In the genomic region with DNA sequence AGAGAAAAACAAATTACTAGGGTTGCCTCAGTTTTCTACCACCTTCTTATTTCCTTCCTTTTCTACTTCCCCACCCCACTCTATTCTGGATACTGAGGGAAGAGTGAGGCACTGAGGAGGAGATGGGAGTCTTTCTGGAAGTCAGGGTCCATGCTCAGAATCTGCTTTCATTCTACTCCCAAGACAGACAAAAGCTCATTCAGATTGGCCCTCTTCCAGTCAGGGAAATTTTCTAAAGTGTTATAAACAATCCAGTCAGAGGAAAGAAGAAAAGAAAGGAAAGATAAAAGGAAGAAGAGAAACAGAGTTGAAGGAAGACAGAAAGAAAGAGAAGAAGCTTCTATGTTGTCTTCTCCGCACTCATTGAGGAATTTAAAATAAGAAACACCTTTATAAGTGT, we compare ENCODE assay signal across 1 cellular context.
TF ChIP-seq lines count a peak whose summit lies in the region.

No MANE protein-coding gene starts in this region.

TF ChIP-seq in HepG2, 621 proteins besides CTCF, POLR2A, EP300 and RAD21 (continued from another document):
- TF ChIP-seq, protein P1, sequence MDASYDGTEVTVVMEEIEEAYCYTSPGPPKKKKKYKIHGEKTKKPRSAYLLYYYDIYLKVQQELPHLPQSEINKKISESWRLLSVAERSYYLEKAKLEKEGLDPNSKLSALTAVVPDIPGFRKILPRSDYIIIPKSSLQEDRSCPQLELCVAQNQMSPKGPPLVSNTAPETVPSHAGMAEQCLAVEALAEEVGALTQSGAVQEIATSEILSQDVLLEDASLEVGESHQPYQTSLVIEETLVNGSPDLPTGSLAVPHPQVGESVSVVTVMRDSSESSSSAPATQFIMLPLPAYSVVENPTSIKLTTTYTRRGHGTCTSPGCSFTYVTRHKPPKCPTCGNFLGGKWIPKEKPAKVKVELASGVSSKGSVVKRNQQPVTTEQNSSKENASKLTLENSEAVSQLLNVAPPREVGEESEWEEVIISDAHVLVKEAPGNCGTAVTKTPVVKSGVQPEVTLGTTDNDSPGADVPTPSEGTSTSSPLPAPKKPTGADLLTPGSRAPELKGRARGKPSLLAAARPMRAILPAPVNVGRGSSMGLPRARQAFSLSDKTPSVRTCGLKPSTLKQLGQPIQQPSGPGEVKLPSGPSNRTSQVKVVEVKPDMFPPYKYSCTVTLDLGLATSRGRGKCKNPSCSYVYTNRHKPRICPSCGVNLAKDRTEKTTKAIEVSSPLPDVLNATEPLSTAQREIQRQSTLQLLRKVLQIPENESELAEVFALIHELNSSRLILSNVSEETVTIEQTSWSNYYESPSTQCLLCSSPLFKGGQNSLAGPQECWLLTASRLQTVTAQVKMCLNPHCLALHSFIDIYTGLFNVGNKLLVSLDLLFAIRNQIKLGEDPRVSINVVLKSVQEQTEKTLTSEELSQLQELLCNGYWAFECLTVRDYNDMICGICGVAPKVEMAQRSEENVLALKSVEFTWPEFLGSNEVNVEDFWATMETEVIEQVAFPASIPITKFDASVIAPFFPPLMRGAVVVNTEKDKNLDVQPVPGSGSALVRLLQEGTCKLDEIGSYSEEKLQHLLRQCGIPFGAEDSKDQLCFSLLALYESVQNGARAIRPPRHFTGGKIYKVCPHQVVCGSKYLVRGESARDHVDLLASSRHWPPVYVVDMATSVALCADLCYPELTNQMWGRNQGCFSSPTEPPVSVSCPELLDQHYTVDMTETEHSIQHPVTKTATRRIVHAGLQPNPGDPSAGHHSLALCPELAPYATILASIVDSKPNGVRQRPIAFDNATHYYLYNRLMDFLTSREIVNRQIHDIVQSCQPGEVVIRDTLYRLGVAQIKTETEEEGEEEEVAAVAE (CRISPR knock-in tag; IDR thresholded peaks at IDR 0.05; ENCODE audit: borderline replicate concordance), result no peak
- no peak for TF ChIP-seq ZNF451 (CRISPR knock-in tag; IDR thresholded peaks at IDR 0.05)
